1 cellular context compared by ENCODE assay signal in genomic region chr2:121778736-121779487, GRCh38.
TF ChIP-seq lines count a peak whose summit lies in the region.

No MANE protein-coding gene starts in this region.

TF ChIP-seq in HepG2, 621 proteins besides CTCF, POLR2A, EP300 and RAD21 (continues in another document):
- TF ChIP-seq SMAD9 (CRISPR knock-in tag; IDR thresholded peaks at IDR 0.05) (no peak), XBP1 (CRISPR knock-in tag; IDR thresholded peaks at IDR 0.05) (no peak), IKZF1 (IDR thresholded peaks at IDR 0.05) (no peak), ARID3A (IDR thresholded peaks at IDR 0.05; ENCODE audit: low read depth, low read length) (no peak), CENPT (CRISPR knock-in tag; IDR thresholded peaks at IDR 0.05; ENCODE audit: low read depth) (no peak), ZNF512 (CRISPR knock-in tag; IDR thresholded peaks at IDR 0.05) (no peak), ZNF83 (CRISPR knock-in tag; IDR thresholded peaks at IDR 0.05; ENCODE audit: borderline replicate concordance) (no peak), ZNF354B (CRISPR knock-in tag; IDR thresholded peaks at IDR 0.05) (no peak), ZNF335 (CRISPR knock-in tag; IDR thresholded peaks at IDR 0.05) (0 out of 2 replicates have a peak, but pooled peaks have one; percentile 53), ZNF563 (CRISPR knock-in tag; IDR thresholded peaks at IDR 0.05) (no peak), HNF4A (CRISPR knock-in tag; IDR thresholded peaks at IDR 0.05) (peak; percentile 64), TARDBP (CRISPR knock-in tag; IDR thresholded peaks at IDR 0.05) (no peak), ETS1 (CRISPR knock-in tag; IDR thresholded peaks at IDR 0.05) (no peak), TEAD3 (CRISPR knock-in tag; optimal IDR thresholded peaks at IDR 0.05; ENCODE audit: borderline replicate concordance) (peak; percentile 99), KDM6A (CRISPR knock-in tag; IDR thresholded peaks at IDR 0.05; ENCODE audit: low read depth) (0 out of 2 replicates have a peak, but pooled peaks have one; percentile 27), ZNF20 (CRISPR knock-in tag; IDR thresholded peaks at IDR 0.05) (no peak), SRSF9 (IDR thresholded peaks at IDR 0.05; ENCODE audit: borderline replicate concordance, insufficient read depth, low read depth, low read length, poor library complexity, severe bottlenecking) (no peak), ZNF362 (CRISPR knock-in tag; IDR thresholded peaks at IDR 0.05; ENCODE audit: borderline replicate concordance) (no peak), CBX1 (IDR thresholded peaks at IDR 0.05; ENCODE audit: low read depth) (no peak), FOXO1 (CRISPR knock-in tag; IDR thresholded peaks at IDR 0.05) (0 out of 2 replicates have a peak, but pooled peaks have one; percentile 55), BHLHE40 (IDR thresholded peaks at IDR 0.05; ENCODE audit: low read length) (0 out of 2 replicates have a peak, but pooled peaks have one; percentile 30), MED1 (CRISPR knock-in tag; IDR thresholded peaks at IDR 0.05) (no peak), KLF11 (CRISPR knock-in tag; IDR thresholded peaks at IDR 0.05) (no peak), CEBPB (IDR thresholded peaks at IDR 0.05; ENCODE audit: borderline replicate concordance, low read depth, low read length) (no peak), KIAA2018 (CRISPR knock-in tag; IDR thresholded peaks at IDR 0.05; ENCODE audit: borderline replicate concordance) (no peak)
- TF ChIP-seq, protein P1, sequence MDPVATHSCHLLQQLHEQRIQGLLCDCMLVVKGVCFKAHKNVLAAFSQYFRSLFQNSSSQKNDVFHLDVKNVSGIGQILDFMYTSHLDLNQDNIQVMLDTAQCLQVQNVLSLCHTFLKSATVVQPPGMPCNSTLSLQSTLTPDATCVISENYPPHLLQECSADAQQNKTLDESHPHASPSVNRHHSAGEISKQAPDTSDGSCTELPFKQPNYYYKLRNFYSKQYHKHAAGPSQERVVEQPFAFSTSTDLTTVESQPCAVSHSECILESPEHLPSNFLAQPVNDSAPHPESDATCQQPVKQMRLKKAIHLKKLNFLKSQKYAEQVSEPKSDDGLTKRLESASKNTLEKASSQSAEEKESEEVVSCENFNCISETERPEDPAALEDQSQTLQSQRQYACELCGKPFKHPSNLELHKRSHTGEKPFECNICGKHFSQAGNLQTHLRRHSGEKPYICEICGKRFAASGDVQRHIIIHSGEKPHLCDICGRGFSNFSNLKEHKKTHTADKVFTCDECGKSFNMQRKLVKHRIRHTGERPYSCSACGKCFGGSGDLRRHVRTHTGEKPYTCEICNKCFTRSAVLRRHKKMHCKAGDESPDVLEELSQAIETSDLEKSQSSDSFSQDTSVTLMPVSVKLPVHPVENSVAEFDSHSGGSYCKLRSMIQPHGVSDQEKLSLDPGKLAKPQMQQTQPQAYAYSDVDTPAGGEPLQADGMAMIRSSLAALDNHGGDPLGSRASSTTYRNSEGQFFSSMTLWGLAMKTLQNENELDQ (CRISPR knock-in tag; IDR thresholded peaks at IDR 0.05; ENCODE audit: borderline replicate concordance), result no peak
- TF ChIP-seq, protein P2, sequence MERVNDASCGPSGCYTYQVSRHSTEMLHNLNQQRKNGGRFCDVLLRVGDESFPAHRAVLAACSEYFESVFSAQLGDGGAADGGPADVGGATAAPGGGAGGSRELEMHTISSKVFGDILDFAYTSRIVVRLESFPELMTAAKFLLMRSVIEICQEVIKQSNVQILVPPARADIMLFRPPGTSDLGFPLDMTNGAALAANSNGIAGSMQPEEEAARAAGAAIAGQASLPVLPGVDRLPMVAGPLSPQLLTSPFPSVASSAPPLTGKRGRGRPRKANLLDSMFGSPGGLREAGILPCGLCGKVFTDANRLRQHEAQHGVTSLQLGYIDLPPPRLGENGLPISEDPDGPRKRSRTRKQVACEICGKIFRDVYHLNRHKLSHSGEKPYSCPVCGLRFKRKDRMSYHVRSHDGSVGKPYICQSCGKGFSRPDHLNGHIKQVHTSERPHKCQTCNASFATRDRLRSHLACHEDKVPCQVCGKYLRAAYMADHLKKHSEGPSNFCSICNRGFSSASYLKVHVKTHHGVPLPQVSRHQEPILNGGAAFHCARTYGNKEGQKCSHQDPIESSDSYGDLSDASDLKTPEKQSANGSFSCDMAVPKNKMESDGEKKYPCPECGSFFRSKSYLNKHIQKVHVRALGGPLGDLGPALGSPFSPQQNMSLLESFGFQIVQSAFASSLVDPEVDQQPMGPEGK (CRISPR knock-in tag; IDR thresholded peaks at IDR 0.05), result no peak
- TF ChIP-seq, protein P3, sequence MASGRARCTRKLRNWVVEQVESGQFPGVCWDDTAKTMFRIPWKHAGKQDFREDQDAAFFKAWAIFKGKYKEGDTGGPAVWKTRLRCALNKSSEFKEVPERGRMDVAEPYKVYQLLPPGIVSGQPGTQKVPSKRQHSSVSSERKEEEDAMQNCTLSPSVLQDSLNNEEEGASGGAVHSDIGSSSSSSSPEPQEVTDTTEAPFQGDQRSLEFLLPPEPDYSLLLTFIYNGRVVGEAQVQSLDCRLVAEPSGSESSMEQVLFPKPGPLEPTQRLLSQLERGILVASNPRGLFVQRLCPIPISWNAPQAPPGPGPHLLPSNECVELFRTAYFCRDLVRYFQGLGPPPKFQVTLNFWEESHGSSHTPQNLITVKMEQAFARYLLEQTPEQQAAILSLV (CRISPR knock-in tag; IDR thresholded peaks at IDR 0.05; ENCODE audit: borderline replicate concordance), result no peak
- TF ChIP-seq, protein P4, sequence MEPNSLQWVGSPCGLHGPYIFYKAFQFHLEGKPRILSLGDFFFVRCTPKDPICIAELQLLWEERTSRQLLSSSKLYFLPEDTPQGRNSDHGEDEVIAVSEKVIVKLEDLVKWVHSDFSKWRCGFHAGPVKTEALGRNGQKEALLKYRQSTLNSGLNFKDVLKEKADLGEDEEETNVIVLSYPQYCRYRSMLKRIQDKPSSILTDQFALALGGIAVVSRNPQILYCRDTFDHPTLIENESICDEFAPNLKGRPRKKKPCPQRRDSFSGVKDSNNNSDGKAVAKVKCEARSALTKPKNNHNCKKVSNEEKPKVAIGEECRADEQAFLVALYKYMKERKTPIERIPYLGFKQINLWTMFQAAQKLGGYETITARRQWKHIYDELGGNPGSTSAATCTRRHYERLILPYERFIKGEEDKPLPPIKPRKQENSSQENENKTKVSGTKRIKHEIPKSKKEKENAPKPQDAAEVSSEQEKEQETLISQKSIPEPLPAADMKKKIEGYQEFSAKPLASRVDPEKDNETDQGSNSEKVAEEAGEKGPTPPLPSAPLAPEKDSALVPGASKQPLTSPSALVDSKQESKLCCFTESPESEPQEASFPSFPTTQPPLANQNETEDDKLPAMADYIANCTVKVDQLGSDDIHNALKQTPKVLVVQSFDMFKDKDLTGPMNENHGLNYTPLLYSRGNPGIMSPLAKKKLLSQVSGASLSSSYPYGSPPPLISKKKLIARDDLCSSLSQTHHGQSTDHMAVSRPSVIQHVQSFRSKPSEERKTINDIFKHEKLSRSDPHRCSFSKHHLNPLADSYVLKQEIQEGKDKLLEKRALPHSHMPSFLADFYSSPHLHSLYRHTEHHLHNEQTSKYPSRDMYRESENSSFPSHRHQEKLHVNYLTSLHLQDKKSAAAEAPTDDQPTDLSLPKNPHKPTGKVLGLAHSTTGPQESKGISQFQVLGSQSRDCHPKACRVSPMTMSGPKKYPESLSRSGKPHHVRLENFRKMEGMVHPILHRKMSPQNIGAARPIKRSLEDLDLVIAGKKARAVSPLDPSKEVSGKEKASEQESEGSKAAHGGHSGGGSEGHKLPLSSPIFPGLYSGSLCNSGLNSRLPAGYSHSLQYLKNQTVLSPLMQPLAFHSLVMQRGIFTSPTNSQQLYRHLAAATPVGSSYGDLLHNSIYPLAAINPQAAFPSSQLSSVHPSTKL (CRISPR knock-in tag; IDR thresholded peaks at IDR 0.05), result 0 out of 2 replicates have a peak, but pooled peaks have one; percentile 45
